In the genomic region with DNA sequence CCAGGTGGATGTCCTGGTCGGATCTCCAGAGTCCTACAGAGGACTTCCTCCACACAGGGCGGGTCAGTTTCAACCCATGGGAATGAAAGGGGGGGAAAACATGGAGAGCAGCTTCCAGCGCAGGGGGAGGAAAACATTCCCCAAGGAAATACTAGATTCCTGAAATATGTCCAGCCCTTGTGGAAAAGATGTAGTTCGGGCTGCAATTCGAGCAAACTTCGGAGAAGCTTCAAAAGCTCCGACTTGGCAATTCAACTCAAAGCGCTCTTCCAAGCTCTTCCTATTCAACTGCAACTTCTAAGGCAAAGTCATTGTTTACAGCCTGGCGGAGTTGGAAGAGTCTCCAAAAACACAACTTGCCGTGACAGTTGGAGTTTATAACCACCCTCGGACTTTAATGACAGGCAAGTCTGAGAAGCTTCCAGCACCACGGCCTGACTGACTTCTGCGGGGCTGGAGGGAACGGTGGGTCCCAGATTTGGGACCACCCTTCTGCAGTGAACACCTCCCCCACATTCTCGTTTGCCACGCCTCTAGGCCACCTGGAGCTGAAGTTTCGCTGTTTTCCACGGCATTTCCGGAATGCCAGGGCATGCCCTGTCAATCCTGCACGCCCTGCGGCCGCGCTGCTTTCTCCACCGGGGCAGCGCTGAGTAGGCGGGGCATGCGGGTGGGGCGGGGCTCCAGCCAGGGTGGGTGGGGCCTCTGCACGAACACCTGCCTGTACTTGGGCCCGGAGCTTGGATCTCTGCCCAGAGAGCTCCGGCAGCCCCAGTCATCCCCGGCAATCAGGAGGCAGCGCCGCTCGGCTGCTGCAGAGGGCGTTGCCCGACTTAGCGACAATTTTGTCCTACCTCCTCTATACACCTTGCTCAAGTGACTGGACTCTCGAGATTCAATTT, we compare ENCODE assay signal across 2 cellular contexts.
TF ChIP-seq lines count a peak whose summit lies in the region.

No MANE protein-coding gene starts in this region.

TF ChIP-seq in HEK293, 187 proteins besides CTCF, POLR2A, EP300 and RAD21 (continued from another document and continues in another):
- TF ChIP-seq, protein P1, sequence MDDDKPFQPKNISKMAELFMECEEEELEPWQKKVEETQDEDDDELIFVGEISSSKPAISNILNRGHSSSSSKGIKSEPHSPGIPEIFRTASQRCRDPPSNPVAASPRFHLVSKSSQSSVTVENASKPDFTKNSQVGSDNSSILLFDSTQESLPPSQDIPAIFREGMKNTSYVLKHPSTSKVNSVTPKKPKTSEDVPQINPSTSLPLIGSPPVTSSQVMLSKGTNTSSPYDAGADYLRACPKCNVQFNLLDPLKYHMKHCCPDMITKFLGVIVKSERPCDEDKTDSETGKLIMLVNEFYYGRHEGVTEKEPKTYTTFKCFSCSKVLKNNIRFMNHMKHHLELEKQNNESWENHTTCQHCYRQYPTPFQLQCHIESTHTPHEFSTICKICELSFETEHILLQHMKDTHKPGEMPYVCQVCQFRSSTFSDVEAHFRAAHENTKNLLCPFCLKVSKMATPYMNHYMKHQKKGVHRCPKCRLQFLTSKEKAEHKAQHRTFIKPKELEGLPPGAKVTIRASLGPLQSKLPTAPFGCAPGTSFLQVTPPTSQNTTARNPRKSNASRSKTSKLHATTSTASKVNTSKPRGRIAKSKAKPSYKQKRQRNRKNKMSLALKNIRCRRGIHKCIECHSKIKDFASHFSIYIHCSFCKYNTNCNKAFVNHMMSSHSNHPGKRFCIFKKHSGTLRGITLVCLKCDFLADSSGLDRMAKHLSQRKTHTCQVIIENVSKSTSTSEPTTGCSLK (tag by site-specific recombination; IDR thresholded peaks at IDR 0.05), result no peak
- TF ChIP-seq GLIS1 (tag by site-specific recombination; IDR thresholded peaks at IDR 0.05), result peak; percentile 35
- peak; percentile 60 for TF ChIP-seq SP3 (tag by site-specific recombination; IDR thresholded peaks at IDR 0.05)
- TF ChIP-seq, protein P2, sequence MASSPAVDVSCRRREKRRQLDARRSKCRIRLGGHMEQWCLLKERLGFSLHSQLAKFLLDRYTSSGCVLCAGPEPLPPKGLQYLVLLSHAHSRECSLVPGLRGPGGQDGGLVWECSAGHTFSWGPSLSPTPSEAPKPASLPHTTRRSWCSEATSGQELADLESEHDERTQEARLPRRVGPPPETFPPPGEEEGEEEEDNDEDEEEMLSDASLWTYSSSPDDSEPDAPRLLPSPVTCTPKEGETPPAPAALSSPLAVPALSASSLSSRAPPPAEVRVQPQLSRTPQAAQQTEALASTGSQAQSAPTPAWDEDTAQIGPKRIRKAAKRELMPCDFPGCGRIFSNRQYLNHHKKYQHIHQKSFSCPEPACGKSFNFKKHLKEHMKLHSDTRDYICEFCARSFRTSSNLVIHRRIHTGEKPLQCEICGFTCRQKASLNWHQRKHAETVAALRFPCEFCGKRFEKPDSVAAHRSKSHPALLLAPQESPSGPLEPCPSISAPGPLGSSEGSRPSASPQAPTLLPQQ (tag by site-specific recombination; IDR thresholded peaks at IDR 0.05), result peak; percentile 43; the same call in 1 of the 2 replicates
- TF ChIP-seq, protein P3, sequence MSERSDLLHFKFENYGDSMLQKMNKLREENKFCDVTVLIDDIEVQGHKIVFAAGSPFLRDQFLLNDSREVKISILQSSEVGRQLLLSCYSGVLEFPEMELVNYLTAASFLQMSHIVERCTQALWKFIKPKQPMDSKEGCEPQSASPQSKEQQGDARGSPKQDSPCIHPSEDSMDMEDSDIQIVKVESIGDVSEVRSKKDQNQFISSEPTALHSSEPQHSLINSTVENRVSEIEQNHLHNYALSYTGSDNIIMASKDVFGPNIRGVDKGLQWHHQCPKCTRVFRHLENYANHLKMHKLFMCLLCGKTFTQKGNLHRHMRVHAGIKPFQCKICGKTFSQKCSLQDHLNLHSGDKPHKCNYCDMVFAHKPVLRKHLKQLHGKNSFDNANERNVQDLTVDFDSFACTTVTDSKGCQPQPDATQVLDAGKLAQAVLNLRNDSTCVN (tag by site-specific recombination; optimal IDR thresholded peaks at IDR 0.05), result peak; percentile 16
- TF ChIP-seq ZBTB20 (tag by site-specific recombination; IDR thresholded peaks at IDR 0.05), result 0 out of 2 replicates have a peak, but pooled peaks have one; percentile 35
- TF ChIP-seq, protein P4, sequence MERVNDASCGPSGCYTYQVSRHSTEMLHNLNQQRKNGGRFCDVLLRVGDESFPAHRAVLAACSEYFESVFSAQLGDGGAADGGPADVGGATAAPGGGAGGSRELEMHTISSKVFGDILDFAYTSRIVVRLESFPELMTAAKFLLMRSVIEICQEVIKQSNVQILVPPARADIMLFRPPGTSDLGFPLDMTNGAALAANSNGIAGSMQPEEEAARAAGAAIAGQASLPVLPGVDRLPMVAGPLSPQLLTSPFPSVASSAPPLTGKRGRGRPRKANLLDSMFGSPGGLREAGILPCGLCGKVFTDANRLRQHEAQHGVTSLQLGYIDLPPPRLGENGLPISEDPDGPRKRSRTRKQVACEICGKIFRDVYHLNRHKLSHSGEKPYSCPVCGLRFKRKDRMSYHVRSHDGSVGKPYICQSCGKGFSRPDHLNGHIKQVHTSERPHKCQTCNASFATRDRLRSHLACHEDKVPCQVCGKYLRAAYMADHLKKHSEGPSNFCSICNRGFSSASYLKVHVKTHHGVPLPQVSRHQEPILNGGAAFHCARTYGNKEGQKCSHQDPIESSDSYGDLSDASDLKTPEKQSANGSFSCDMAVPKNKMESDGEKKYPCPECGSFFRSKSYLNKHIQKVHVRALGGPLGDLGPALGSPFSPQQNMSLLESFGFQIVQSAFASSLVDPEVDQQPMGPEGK (tag by site-specific recombination; IDR thresholded peaks at IDR 0.05), result 0 out of 2 replicates have a peak, but pooled peaks have one; percentile 40
- peak; percentile 19; the same call in 1 of the 2 replicates for TF ChIP-seq GLIS2 (tag by site-specific recombination; IDR thresholded peaks at IDR 0.05)
- 0 out of 2 replicates have a peak, but pooled peaks have one; percentile 15 for TF ChIP-seq ZNF654 (tag by site-specific recombination; IDR thresholded peaks at IDR 0.05; ENCODE audit: low read depth)

TF ChIP-seq in GM12878, 131 proteins besides CTCF, POLR2A, EP300 and RAD21 (continued from another document):
- TF ChIP-seq, protein P5, sequence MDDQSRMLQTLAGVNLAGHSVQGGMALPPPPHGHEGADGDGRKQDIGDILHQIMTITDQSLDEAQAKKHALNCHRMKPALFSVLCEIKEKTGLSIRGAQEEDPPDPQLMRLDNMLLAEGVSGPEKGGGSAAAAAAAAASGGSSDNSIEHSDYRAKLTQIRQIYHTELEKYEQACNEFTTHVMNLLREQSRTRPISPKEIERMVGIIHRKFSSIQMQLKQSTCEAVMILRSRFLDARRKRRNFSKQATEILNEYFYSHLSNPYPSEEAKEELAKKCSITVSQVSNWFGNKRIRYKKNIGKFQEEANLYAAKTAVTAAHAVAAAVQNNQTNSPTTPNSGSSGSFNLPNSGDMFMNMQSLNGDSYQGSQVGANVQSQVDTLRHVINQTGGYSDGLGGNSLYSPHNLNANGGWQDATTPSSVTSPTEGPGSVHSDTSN (IDR thresholded peaks at IDR 0.05; ENCODE audit: insufficient replicate concordance, low read depth, low read length), result peak; percentile 22
- TF ChIP-seq, protein P6, sequence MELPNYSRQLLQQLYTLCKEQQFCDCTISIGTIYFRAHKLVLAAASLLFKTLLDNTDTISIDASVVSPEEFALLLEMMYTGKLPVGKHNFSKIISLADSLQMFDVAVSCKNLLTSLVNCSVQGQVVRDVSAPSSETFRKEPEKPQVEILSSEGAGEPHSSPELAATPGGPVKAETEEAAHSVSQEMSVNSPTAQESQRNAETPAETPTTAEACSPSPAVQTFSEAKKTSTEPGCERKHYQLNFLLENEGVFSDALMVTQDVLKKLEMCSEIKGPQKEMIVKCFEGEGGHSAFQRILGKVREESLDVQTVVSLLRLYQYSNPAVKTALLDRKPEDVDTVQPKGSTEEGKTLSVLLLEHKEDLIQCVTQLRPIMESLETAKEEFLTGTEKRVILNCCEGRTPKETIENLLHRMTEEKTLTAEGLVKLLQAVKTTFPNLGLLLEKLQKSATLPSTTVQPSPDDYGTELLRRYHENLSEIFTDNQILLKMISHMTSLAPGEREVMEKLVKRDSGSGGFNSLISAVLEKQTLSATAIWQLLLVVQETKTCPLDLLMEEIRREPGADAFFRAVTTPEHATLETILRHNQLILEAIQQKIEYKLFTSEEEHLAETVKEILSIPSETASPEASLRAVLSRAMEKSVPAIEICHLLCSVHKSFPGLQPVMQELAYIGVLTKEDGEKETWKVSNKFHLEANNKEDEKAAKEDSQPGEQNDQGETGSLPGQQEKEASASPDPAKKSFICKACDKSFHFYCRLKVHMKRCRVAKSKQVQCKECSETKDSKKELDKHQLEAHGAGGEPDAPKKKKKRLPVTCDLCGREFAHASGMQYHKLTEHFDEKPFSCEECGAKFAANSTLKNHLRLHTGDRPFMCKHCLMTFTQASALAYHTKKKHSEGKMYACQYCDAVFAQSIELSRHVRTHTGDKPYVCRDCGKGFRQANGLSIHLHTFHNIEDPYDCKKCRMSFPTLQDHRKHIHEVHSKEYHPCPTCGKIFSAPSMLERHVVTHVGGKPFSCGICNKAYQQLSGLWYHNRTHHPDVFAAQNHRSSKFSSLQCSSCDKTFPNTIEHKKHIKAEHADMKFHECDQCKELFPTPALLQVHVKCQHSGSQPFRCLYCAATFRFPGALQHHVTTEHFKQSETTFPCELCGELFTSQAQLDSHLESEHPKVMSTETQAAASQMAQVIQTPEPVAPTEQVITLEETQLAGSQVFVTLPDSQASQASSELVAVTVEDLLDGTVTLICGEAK (IDR thresholded peaks at IDR 0.05; ENCODE audit: borderline replicate concordance), result no peak
- TF ChIP-seq, protein P7, sequence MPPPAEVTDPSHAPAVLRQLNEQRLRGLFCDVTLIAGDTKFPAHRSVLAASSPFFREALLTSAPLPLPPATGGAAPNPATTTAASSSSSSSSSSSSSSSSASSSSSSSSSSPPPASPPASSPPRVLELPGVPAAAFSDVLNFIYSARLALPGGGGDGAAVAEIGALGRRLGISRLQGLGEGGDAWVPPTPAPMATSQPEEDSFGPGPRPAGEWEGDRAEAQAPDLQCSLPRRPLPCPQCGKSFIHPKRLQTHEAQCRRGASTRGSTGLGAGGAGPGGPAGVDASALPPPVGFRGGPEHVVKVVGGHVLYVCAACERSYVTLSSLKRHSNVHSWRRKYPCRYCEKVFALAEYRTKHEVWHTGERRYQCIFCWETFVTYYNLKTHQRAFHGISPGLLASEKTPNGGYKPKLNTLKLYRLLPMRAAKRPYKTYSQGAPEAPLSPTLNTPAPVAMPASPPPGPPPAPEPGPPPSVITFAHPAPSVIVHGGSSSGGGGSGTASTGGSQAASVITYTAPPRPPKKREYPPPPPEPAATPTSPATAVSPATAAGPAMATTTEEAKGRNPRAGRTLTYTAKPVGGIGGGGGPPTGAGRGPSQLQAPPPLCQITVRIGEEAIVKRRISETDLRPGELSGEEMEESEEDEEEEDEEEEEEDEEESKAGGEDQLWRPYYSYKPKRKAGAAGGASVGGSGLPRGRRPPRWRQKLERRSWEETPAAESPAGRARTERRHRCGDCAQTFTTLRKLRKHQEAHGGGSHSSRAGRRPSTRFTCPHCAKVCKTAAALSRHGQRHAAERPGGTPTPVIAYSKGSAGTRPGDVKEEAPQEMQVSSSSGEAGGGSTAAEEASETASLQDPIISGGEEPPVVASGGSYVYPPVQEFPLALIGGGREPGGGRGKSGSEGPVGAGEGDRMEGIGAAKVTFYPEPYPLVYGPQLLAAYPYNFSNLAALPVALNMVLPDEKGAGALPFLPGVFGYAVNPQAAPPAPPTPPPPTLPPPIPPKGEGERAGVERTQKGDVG (CRISPR knock-in tag; IDR thresholded peaks at IDR 0.05), result no peak
- TF ChIP-seq TCF12 (IDR thresholded peaks at IDR 0.05; ENCODE audit: low read depth, low read length), result 0 out of 2 replicates have a peak, but pooled peaks have one; percentile 25
